ENCODE assay signal across 10 cellular contexts in genomic region chr11:111574373-111575230, GRCh38. TPM values are rescaled to one million over a fixed set of nuclear protein-coding genes. Genes with fewer than 3 reads are reported as not detected.
DNase-seq lines count a peak whose midpoint lies in the region; ATAC-seq, FAIRE-seq and TF ChIP-seq lines count a peak whose summit lies in the region.
"Had no signal": no experiment of that assay in that cellular context is flagged by ENCODE, and none has a peak within 500 bp of the region (broad histone marks: within the 10 kb centered on the region; RNA-seq: fewer than 3 reads in every experiment).

No MANE protein-coding gene starts in this region.

- H2BK20ac ChIP-seq in H1 (ENCODE audit: low read length): no peak overlapping the region

- no peaks in the 10 kb centered on the region for H3K23me2 ChIP-seq in H1 (ENCODE audit: low read depth, low read length)

- in situ Hi-C loops in gastrocnemius medialis (cut with MboI; ENCODE audit: low sequenced_read_pairs in 4 of 4): loop anchor here in 1 of 4 donors (10.0 kb wide), 1 partner anchor 270 kb away; no protein-coding TSS in a partner anchor

- peak overlapping the region; percentile 84 for H2AFZ ChIP-seq in Loucy (ENCODE audit: low read length)
- H2AFZ ChIP-seq in H1 (ENCODE audit: low read length): no peak overlapping the region

- H3K4me3 ChIP-seq in Loucy (ENCODE audit: low read length, poor library complexity, severe bottlenecking) (no peak overlapping the region), H1 (ENCODE audit: extremely low read depth in 1 of 4, insufficient read depth in 2 of 4, low read depth in 3 of 4, low read length in 4 of 4) (no peak overlapping the region), gastrocnemius medialis (peak overlapping the region; percentile 6 to 26 (median 16))
- H3K4me3 ChIP-seq: A549 had no signal

- CTCF ChIA-PET in H1 (lab: Charles Lee; ENCODE audit: partially characterized antibody): interaction anchor here (0.7 to 1.3 kb wide), 4 partner anchors 12 to 202 kb away, joined by 3 to 6 read pairs (median 4); no protein-coding TSS in a partner anchor

- H3F3A ChIP-seq in Loucy (ENCODE audit: low read depth): 0 out of 2 replicates have a peak, but pooled peaks cover 4% of the 10 kb centered on the region

- WGBS in H1 (ENCODE audit: extremely low coverage in 1 of 2, insufficient coverage in 1 of 2, insufficient read length in 1 of 2, insufficient replicate concordance in 2 of 2, low coverage in 1 of 2, low lambda C conversion rate in 2 of 2, missing lambda C conversion rate in 1 of 2), 2 experiments: 87% methylated on average over 7 of the region's 7 CpGs; no CpG with 5 or more reads in 1 of the 2 experiments

- H3K14ac ChIP-seq in H1 (ENCODE audit: insufficient read length): no peak overlapping the region

- peak; percentile 50 for TF ChIP-seq CTCF in Loucy (conservative IDR thresholded peaks at IDR 0.05; ENCODE audit: low read length)
- TF ChIP-seq CTCF in H1 (IDR thresholded peaks at IDR 0.05; ENCODE audit: control extremely low read depth in 1 of 3, insufficient read depth in 1 of 3, low read depth in 1 of 3, low read length in 3 of 3): no peak
- no peak for TF ChIP-seq CTCF in gastrocnemius medialis (IDR thresholded peaks at IDR 0.05 in 4 of 5, conservative IDR thresholded peaks at IDR 0.05 in 1 of 5)

- H3K79me2 ChIP-seq in Loucy (ENCODE audit: insufficient read depth, low read length) (no peaks in the 10 kb centered on the region), H1 (ENCODE audit: control insufficient read depth in 1 of 2, insufficient read depth in 2 of 2, low read length in 2 of 2) (no peaks in the 10 kb centered on the region)

- no peak for FAIRE-seq in H1 (lab: Jason Lieb, UNC)
- FAIRE-seq: A549 had no signal

- no peak overlapping the region for H2BK15ac ChIP-seq in H1 (ENCODE audit: low read length)

- no peak for TF ChIP-seq EP300 in H1 (IDR thresholded peaks at IDR 0.05; ENCODE audit: borderline replicate concordance in 1 of 2, low read depth in 2 of 2, low read length in 2 of 2)

- POLR2A ChIA-PET in H1 (lab: Charles Lee; ENCODE audit: partially characterized antibody): interaction anchor here (0.9 kb wide), 1 partner anchor 9 kb away, joined by 3 read pairs; no protein-coding TSS in a partner anchor

- H3K56ac ChIP-seq in H1 (replicated peaks; ENCODE audit: insufficient read length, low read depth, low read length): no peak overlapping the region

- peak overlapping the region; percentile 26 for H3K9ac ChIP-seq in Loucy (ENCODE audit: low read depth, low read length, poor library complexity, severe bottlenecking)
- H3K9ac ChIP-seq in H1 (replicated peaks in 1 of 4; ENCODE audit: extremely low read depth in 1 of 4, low read depth in 3 of 4, low read length in 3 of 4): no peak overlapping the region

- ATAC-seq in gastrocnemius medialis: peak; percentile 25 to 43
- no peak for ATAC-seq in HG03039 (IDR thresholded peaks at IDR 0.05; ENCODE audit: unreplicated experiment)

- peaks cover 59% of the 10 kb centered on the region for H3K4me1 ChIP-seq in Loucy (ENCODE audit: insufficient read depth, low read length, poor library complexity, severe bottlenecking)
- no peaks in the 10 kb centered on the region for H3K4me1 ChIP-seq in H1 (replicated peaks in 1 of 4; ENCODE audit: control insufficient read depth in 3 of 4, insufficient read depth in 4 of 4, low read length in 3 of 4)
- H3K4me1 ChIP-seq in gastrocnemius medialis: peaks cover 17 to 21% of the 10 kb centered on the region in 2 donors

- no peaks in the 10 kb centered on the region for H3K9me2 ChIP-seq in Loucy (replicated peaks; ENCODE audit: low read depth, low read length)

- DNase-seq in NCI-H146 (lab: John Stamatoyannopoulos, UW) (peak; percentile 16), NCI-H146 treated with DMSO at 0.1 percent for 48 hours (lab: John Stamatoyannopoulos, UW; ENCODE audit: unreplicated experiment) (no peak), H1 (ENCODE audit: low read depth in 1 of 2, low spot score in 2 of 2) (no peak), gastrocnemius medialis (no peak), NCI-H2196 treated with DMSO at 0.1 percent for 48 hours (lab: John Stamatoyannopoulos, UW; ENCODE audit: unreplicated experiment) (no peak), hippocampal formation (lab: John Stamatoyannopoulos, UW) (no peak)
- DNase-seq: spleen had no signal

- no peak overlapping the region for H4K8ac ChIP-seq in H1 (ENCODE audit: extremely low read depth, insufficient read depth, low read length)

- H2AK5ac ChIP-seq in H1 (ENCODE audit: low read depth, low read length): no peak overlapping the region

- H2BK120ac ChIP-seq in H1 (replicated peaks; ENCODE audit: low read depth, low read length): no peak overlapping the region

- no peak overlapping the region for H3K23ac ChIP-seq in H1 (ENCODE audit: insufficient read length)

- no peak overlapping the region for H3K27ac ChIP-seq in H1 (ENCODE audit: low read depth, low read length)
- peak overlapping the region; percentile 49 to 79 (median 68) for H3K27ac ChIP-seq in gastrocnemius medialis
- H3K27ac ChIP-seq: A549 had no signal

- no peak overlapping the region for H3K4ac ChIP-seq in H1 (replicated peaks; ENCODE audit: insufficient read length, low read depth, low read length)

- H3K4me2 ChIP-seq in Loucy (ENCODE audit: low read depth, low read length, poor library complexity, severe bottlenecking) (peak overlapping the region; percentile 33), H1 (ENCODE audit: insufficient read depth in 1 of 2, low read depth in 2 of 2, low read length in 2 of 2) (no peak overlapping the region)
- H3K4me2 ChIP-seq: A549 had no signal

- TF ChIP-seq POLR2A in H1 (IDR thresholded peaks at IDR 0.05; ENCODE audit: control extremely low read depth in 1 of 2, low read depth in 2 of 2, low read length in 2 of 2) (no peak), gastrocnemius medialis (IDR thresholded peaks at IDR 0.05) (no peak)

- H2BK5ac ChIP-seq in H1 (ENCODE audit: low read depth, low read length): no peak overlapping the region

- intact Hi-C loops in gastrocnemius medialis (cut with DNase I; ENCODE audit: low total_unique reads): no loop called here

- H3K79me1 ChIP-seq in H1 (ENCODE audit: low read depth, low read length): no peaks in the 10 kb centered on the region

- no peaks in the 10 kb centered on the region for H3K36me3 ChIP-seq in Loucy (ENCODE audit: insufficient read depth, low read length)
- no peaks in the 10 kb centered on the region for H3K36me3 ChIP-seq in H1 (ENCODE audit: control insufficient read depth in 2 of 4, insufficient read depth in 4 of 4, low read length in 3 of 4)
- H3K36me3 ChIP-seq in gastrocnemius medialis: no peaks in the 10 kb centered on the region
- H3K36me3 ChIP-seq: spleen had no signal

- H4K20me1 ChIP-seq in Loucy (ENCODE audit: insufficient read depth, low read length, poor library complexity, severe bottlenecking): no peaks in the 10 kb centered on the region
- H4K20me1 ChIP-seq in H1 (replicated peaks in 1 of 2; ENCODE audit: control insufficient read depth in 1 of 2, insufficient read depth in 2 of 2, low read length in 2 of 2): no peaks in the 10 kb centered on the region

- H2BK12ac ChIP-seq in H1 (ENCODE audit: low read depth, low read length): no peak overlapping the region

- H3K18ac ChIP-seq in H1 (ENCODE audit: extremely low read depth, low read length): no peak overlapping the region

- no peak overlapping the region for H4K91ac ChIP-seq in H1 (replicated peaks; ENCODE audit: insufficient read length, low read length)

- no peaks in the 10 kb centered on the region for H3K27me3 ChIP-seq in Loucy (ENCODE audit: insufficient read depth, low read length, poor library complexity, severe bottlenecking)
- no peaks in the 10 kb centered on the region for H3K27me3 ChIP-seq in H1 (replicated peaks in 1 of 4; ENCODE audit: control insufficient read depth in 3 of 4, extremely low read depth in 1 of 4, insufficient read depth in 3 of 4, low read length in 3 of 4)
- no peaks in the 10 kb centered on the region for H3K27me3 ChIP-seq in gastrocnemius medialis
- H3K27me3 ChIP-seq: spleen had no signal

- TF ChIP-seq RAD21 in H1 (IDR thresholded peaks at IDR 0.05 in 1 of 2, conservative IDR thresholded peaks at IDR 0.05 in 1 of 2; ENCODE audit: low read depth in 2 of 2, low read length in 2 of 2): peak; percentile 37 to 39; a peak in 3 of 4 replicates

- H3K9me3 ChIP-seq in Loucy (ENCODE audit: insufficient read depth, low read depth, low read length) (no peaks in the 10 kb centered on the region), H1 (ENCODE audit: insufficient read depth in 2 of 2, low read depth in 1 of 2, low read length in 1 of 2) (no peaks in the 10 kb centered on the region), gastrocnemius medialis (no peaks in the 10 kb centered on the region)
- H3K9me3 ChIP-seq: A549, spleen had no signal

- no peak overlapping the region for H4K5ac ChIP-seq in H1 (ENCODE audit: insufficient read length, low read depth, low read length)

TF ChIP-seq in H1, 55 proteins besides CTCF, POLR2A, EP300 and RAD21 (continues in another document):
- no peak for TF ChIP-seq E2F6 (IDR thresholded peaks at IDR 0.05)

RNA-seq across cellular contexts. Expression of gene SIK2, which starts 27.6 kb away (rescaled TPM):
- total RNA-seq in H1 (2021; fragmentation: NEBNext Ultra II Directional; extraction: Animal tissue kit (Norgen Biotek cat#: 25700)): 8.8 and 12.7 TPM in 2 replicates
- polyA plus RNA-seq in H1 (2011; rRNA removed): 8.7 and 11.2 TPM in 2 replicates
- polyA plus RNA-seq in H1 (2011; cell fraction: cytosol; rRNA removed): 5.8 TPM
- polyA plus RNA-seq in H1 (2011; cell fraction: nucleus; rRNA removed): 10.5 TPM
- 5.6 to 9.1 TPM (median 6.4 TPM) in 4 replicates for polyA plus RNA-seq in H1 (2012, experiment 1 of 2)
- 1.2 TPM for polyA plus RNA-seq in H1 (2012, experiment 2 of 2)
- 3.1 TPM for polyA plus RNA-seq in H1 (2013, experiment 1 of 2)
- polyA plus RNA-seq in H1 (2013, experiment 2 of 2): 2.5 TPM
- 13.7 and 20.6 TPM in 2 replicates for polyA minus RNA-seq in H1 (2011; rRNA and poly(A)+ RNA removed)
- 5.6 TPM for polyA minus RNA-seq in H1 (2011; cell fraction: cytosol; rRNA and poly(A)+ RNA removed)
- 5.9 TPM for polyA minus RNA-seq in H1 (2011; cell fraction: nucleus; rRNA and poly(A)+ RNA removed)
- 10 to 100 TPM; 16.5 to 98.7 (median 43.8) TPM for total RNA-seq in gastrocnemius medialis

RNA-seq across cellular contexts. Expression of gene LAYN, which starts 34.1 kb away (rescaled TPM):
- total RNA-seq in H1 (2021; fragmentation: NEBNext Ultra II Directional; extraction: Animal tissue kit (Norgen Biotek cat#: 25700)): 7.7 and 9.3 TPM in 2 replicates
- polyA plus RNA-seq in H1 (2011; rRNA removed): 4.2 and 4.5 TPM in 2 replicates
- 8.5 TPM for polyA plus RNA-seq in H1 (2011; cell fraction: cytosol; rRNA removed)
- polyA plus RNA-seq in H1 (2011; cell fraction: nucleus; rRNA removed): 4.2 TPM
- 4.0 to 5.4 TPM (median 4.5 TPM) in 4 replicates for polyA plus RNA-seq in H1 (2012, experiment 1 of 2)
- polyA plus RNA-seq in H1 (2012, experiment 2 of 2): 4.8 TPM
- polyA plus RNA-seq in H1 (2013, experiment 1 of 2): 3.9 TPM
- 4.3 TPM for polyA plus RNA-seq in H1 (2013, experiment 2 of 2)
- 6.5 TPM in 2 replicates for polyA minus RNA-seq in H1 (2011; rRNA and poly(A)+ RNA removed)
- polyA minus RNA-seq in H1 (2011; cell fraction: cytosol; rRNA and poly(A)+ RNA removed): 3.4 TPM
- polyA minus RNA-seq in H1 (2011; cell fraction: nucleus; rRNA and poly(A)+ RNA removed): 10.3 TPM
- 1 to 10 TPM in 1 of 4 donors, under 1 TPM in 2, not detected in 1; 0.46 to 3.7 (median 0.72) TPM for total RNA-seq in gastrocnemius medialis

Comparison
In these comparisons a context has a peak if more than half of its experiments do, and no peak if none do; other contexts are left out.
1. H3K4me3 ChIP-seq: peak in gastrocnemius medialis (4 of 4); none in Loucy (single experiment) and H1 (0 of 4).